17 cellular contexts compared by ENCODE assay signal in the genomic region with DNA sequence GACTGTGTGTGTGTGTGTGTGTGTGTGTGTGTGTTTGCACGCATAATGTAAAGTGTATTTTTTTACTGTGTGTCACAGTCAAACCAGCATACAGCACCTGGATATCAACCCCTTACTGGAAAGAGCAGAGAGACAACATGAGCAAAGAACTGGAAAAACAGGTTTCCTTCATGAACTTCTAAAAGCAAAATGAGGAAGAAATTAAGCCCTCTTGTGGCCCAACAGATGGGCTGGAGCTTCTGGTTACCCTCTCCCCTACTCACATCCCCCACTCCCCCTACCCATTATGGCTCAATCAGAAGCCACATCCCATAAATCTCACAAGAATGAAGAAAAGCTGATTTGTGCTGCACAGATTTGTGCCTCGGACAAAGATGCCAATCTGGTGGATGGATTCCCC.
DNase-seq lines count a peak whose midpoint lies in the region; ATAC-seq and TF ChIP-seq lines count a peak whose summit lies in the region.
"Had no signal": no experiment of that assay in that cellular context is flagged by ENCODE, and none has a peak within 500 bp of the region (broad histone marks: within the 10 kb centered on the region; RNA-seq: fewer than 3 reads in every experiment).

No MANE protein-coding gene starts in this region.

- no peak overlapping the region for H3K4me3 ChIP-seq in epithelial cell of esophagus (ENCODE audit: low read length)
- H3K4me3 ChIP-seq: spleen had no signal

- no peak for TF ChIP-seq CTCF in epithelial cell of esophagus (IDR thresholded peaks at IDR 0.05; ENCODE audit: insufficient read depth, low read depth, low read length, missing control alignments)

- ATAC-seq in GM18502 (IDR thresholded peaks at IDR 0.05; ENCODE audit: poor library complexity, unreplicated experiment): no peak
- no peak for ATAC-seq in GM19455 (IDR thresholded peaks at IDR 0.05; ENCODE audit: unreplicated experiment)

- peak; percentile 71 for DNase-seq in SIG-M5 treated with dmso at 0.1 percent for 504 hours (lab: John Stamatoyannopoulos, UW; ENCODE audit: unreplicated experiment)
- DNase-seq in SIG-M5 (lab: John Stamatoyannopoulos, UW): no peak
- peak; percentile 79 to 92 for DNase-seq in NCI-H524 (lab: John Stamatoyannopoulos, UW)
- peak; percentile 66 for DNase-seq in epithelial cell of esophagus (ENCODE audit: low read depth)
- DNase-seq in stimulated activated naive CD4-positive, alpha-beta T cell treated with Interleukin-2 at 50 U/mL for 16 hours (lab: John Stamatoyannopoulos, UW): no peak
- no peak for DNase-seq in UCSD-AML1 (lab: John Stamatoyannopoulos, UW; ENCODE audit: unreplicated experiment)
- DNase-seq: 8988T; activated CD4-positive, alpha-beta memory T cell treated with anti-CD3 and anti-CD28 coated beads for 36 hours; activated naive CD4-positive, alpha-beta T cell treated with anti-CD3 and anti-CD28 coated beads for 36 hours; anterior cingulate cortex; BE2C; effector CD8-positive, alpha-beta T cell; glutamatergic neuron; NCI-H1930; spleen had no signal

Comparison
In these comparisons a context has a peak if more than half of its experiments do, and no peak if none do; other contexts are left out.
1. DNase-seq: peak in SIG-M5 treated with dmso at 0.1 percent for 504 hours (single experiment), NCI-H524 (2 of 2) and epithelial cell of esophagus (single experiment); none in SIG-M5 (single experiment), stimulated activated naive CD4-positive, alpha-beta T cell treated with Interleukin-2 at 50 U/mL for 16 hours (single experiment) and UCSD-AML1 (single experiment).